ENCODE assay signal across 31 cellular contexts in genomic region chr11:70411713-70412452, GRCh38.
"Had no signal": no experiment of that assay in that cellular context is flagged by ENCODE, and none has a peak within 500 bp of the region (broad histone marks: within the 10 kb centered on the region; RNA-seq: fewer than 3 reads in every experiment).

No MANE protein-coding gene starts in this region.

- FAIRE-seq: colon, endometrium, frontal cortex had no signal

- H3K4me2 ChIP-seq: hepatocyte had no signal

- DNase-seq: activated B cell treated with CpG ODN at 0.5 μM for 24 hours; activated CD4-positive, alpha-beta T cell treated with anti-CD3 and anti-CD28 coated beads for 48 hours; activated CD4-positive, alpha-beta T cell treated with anti-CD3 and anti-CD28 coated beads, Interleukin-2, amount 50 U/mL, for 1 hour; activated CD4-positive, alpha-beta T cell treated with anti-CD3 and anti-CD28 coated beads, Interleukin-2, amount 50 U/mL, for 48 hours; activated CD8-positive, alpha-beta memory T cell treated with anti-CD3 and anti-CD28 coated beads, Interleukin-2, amount 10 ng/mL, durations not matched to agents 7 days and 5 days; activated CD8-positive, alpha-beta memory T cell treated with anti-CD3 and anti-CD28 coated beads, Interleukin-2, amount 50 U/mL, for 4 hours; activated CD8-positive, alpha-beta T cell treated with anti-CD3 and anti-CD28 coated beads for 36 hours; activated effector memory CD4-positive, alpha-beta T cell treated with anti-CD3 and anti-CD28 coated beads, Interleukin-2, amount 50 U/mL, for 16 hours; activated naive CD4-positive, alpha-beta T cell treated with anti-CD3 and anti-CD28 coated beads for 36 hours; activated naive CD8-positive, alpha-beta T cell treated with anti-CD3 and anti-CD28 coated beads for 36 hours; activated naive CD8-positive, alpha-beta T cell treated with anti-CD3 and anti-CD28 coated beads, Interleukin-2, amount 50 U/mL, for 24 hours; activated T-cell treated with anti-CD3 and anti-CD28 coated beads, Interleukin-2, amount 50 U/mL, for 1 hour; activated T-cell treated with anti-CD3 and anti-CD28 coated beads, Interleukin-2, amount 50 U/mL, for 48 hours; adrenal gland; amygdala; aorta; cortex of kidney; dermis blood vessel endothelial cell; effector CD8-positive, alpha-beta T cell; foreskin fibroblast; heart right ventricle; T-helper 2 cell had no signal

- H2AFZ ChIP-seq: hepatocyte had no signal

- H3K27ac ChIP-seq: adrenal gland, breast epithelium, cardiac muscle cell, heart right ventricle, hepatocyte, VCaP had no signal

- H3K4me3 ChIP-seq: adrenal gland, breast epithelium, cardiac muscle cell, heart right ventricle, hepatocyte had no signal

- H3K27me3 ChIP-seq: adrenal gland, breast epithelium, cardiac muscle cell, hepatocyte had no signal

- ATAC-seq: activated CD4-positive, CD25-positive, alpha-beta regulatory T cell treated with anti-CD3 and anti-CD28 coated beads, Interleukin-2, amount 50 U/mL, for 24 hours; activated CD8-positive, alpha-beta memory T cell treated with anti-CD3 and anti-CD28 coated beads, Interleukin-2, amount 10 ng/mL, durations not matched to agents 7 days and 5 days; activated CD8-positive, alpha-beta T cell treated with anti-CD3 and anti-CD28 coated beads for 36 hours; activated naive CD8-positive, alpha-beta T cell treated with anti-CD3 and anti-CD28 coated beads, Interleukin-2, amount 50 U/mL, for 24 hours; esophagus mucosa; heart right ventricle had no signal

- H3K9me3 ChIP-seq: adrenal gland, breast epithelium, heart right ventricle had no signal

- H3K4me1 ChIP-seq: breast epithelium had no signal
